ENCODE assay signal across 8 cellular contexts in the genomic region with DNA sequence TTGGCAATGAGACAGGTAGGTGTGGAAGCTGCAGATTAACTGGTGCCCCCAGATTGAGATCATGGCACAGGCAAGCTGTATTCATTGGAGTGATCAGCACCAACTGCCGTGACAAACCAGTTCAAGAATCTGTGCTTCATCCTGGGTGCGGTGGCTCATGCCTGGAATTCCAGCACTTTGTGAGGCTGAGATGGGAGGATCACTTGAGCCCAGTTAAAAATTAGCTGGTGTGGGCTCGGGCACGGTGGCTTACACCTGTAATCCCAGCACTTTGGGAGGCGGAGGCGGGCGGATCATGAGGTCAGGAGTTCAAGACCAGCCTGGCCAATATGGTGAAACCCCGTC. TPM values are rescaled to one million over a fixed set of nuclear protein-coding genes. Genes with fewer than 3 reads are reported as not detected.
DNase-seq lines count a peak whose midpoint lies in the region; ATAC-seq, FAIRE-seq and TF ChIP-seq lines count a peak whose summit lies in the region.
"Not testable (repeated sequence)": the region's sequence is repeated elsewhere in the genome, so short reads cannot be mapped to it uniquely, and the experiment has no call there.

No MANE protein-coding gene starts in this region.

- not testable (repeated sequence) for H4K5ac ChIP-seq in H1 (ENCODE audit: insufficient read length, low read depth, low read length)

- not testable (repeated sequence) for H3K9me3 ChIP-seq in SJSA1 (replicated peaks); H1 (ENCODE audit: insufficient read depth in 2 of 2, low read depth in 1 of 2, low read length in 1 of 2); right atrium auricular region; smooth muscle cell (replicated peaks; ENCODE audit: low read depth)

- H3K27ac ChIP-seq in SJSA1 = peak overlapping the region; percentile 99
- H3K27ac ChIP-seq in H1 (ENCODE audit: low read depth, low read length) = not testable (repeated sequence)
- H3K27ac ChIP-seq in right atrium auricular region = peak overlapping the region; percentile 67 to 83
- peak overlapping the region; percentile 96 for H3K27ac ChIP-seq in smooth muscle cell (ENCODE audit: low read depth)

- in situ Hi-C loops in ACHN (cut with HindIII; ENCODE audit: low pct_ligation_motif_present, low pct_unique_long_range_greater_than_20kb, low sequenced_read_pairs) = not testable (repeated sequence)

- POLR2A ChIA-PET in H1 (lab: Charles Lee; ENCODE audit: partially characterized antibody) = not testable (repeated sequence)

- H4K91ac ChIP-seq in H1 (replicated peaks; ENCODE audit: insufficient read length, low read length) = not testable (repeated sequence)

- peaks cover 14% of the 10 kb centered on the region for H3F3A ChIP-seq in smooth muscle cell (ENCODE audit: low read depth)

- not testable (repeated sequence) for TF ChIP-seq EP300 in H1 (IDR thresholded peaks at IDR 0.05; ENCODE audit: borderline replicate concordance in 1 of 2, low read depth in 2 of 2, low read length in 2 of 2)

- not testable (repeated sequence) for TF ChIP-seq POLR2A in H1 (IDR thresholded peaks at IDR 0.05; ENCODE audit: control extremely low read depth in 1 of 2, low read depth in 2 of 2, low read length in 2 of 2)

- not testable (repeated sequence) for H3K4me3 ChIP-seq in SJSA1; H1 (ENCODE audit: extremely low read depth in 1 of 4, insufficient read depth in 2 of 4, low read depth in 3 of 4, low read length in 4 of 4); right atrium auricular region; smooth muscle cell

- not testable (repeated sequence) for H3K18ac ChIP-seq in H1 (ENCODE audit: extremely low read depth, low read length)

- peaks cover 66% of the 10 kb centered on the region for H3K4me1 Mint-ChIP-seq in HFFc6 (ENCODE audit: low read depth)

- not testable (repeated sequence) for TF ChIP-seq CTCF in HFFc6 (IDR thresholded peaks at IDR 0.05); H1 (IDR thresholded peaks at IDR 0.05; ENCODE audit: control extremely low read depth in 1 of 3, insufficient read depth in 1 of 3, low read depth in 1 of 3, low read length in 3 of 3); right atrium auricular region (IDR thresholded peaks at IDR 0.05); smooth muscle cell (IDR thresholded peaks at IDR 0.05; ENCODE audit: borderline replicate concordance, insufficient read depth, poor library complexity, severe bottlenecking)

- H3K27me3 ChIP-seq in SJSA1 (replicated peaks); H1 (replicated peaks in 1 of 4; ENCODE audit: control insufficient read depth in 3 of 4, extremely low read depth in 1 of 4, insufficient read depth in 3 of 4, low read length in 3 of 4); right atrium auricular region; smooth muscle cell (ENCODE audit: low read depth): not testable (repeated sequence)

- H4K20me1 ChIP-seq in H1 (replicated peaks in 1 of 2; ENCODE audit: control insufficient read depth in 1 of 2, insufficient read depth in 2 of 2, low read length in 2 of 2); smooth muscle cell (ENCODE audit: low read depth): not testable (repeated sequence)

- H2BK15ac ChIP-seq in H1 (ENCODE audit: low read length) = not testable (repeated sequence)

- H3K9me3 Mint-ChIP-seq in HFFc6; activated naive CD4-positive, alpha-beta T cell treated with anti-CD3 and anti-CD28 coated beads, Interleukin-2, amount 50 U/mL, for 72 hours: not testable (repeated sequence)

- H3K4me3 Mint-ChIP-seq in HFFc6 = peak overlapping the region; percentile 84

- not testable (repeated sequence) for H3K9ac ChIP-seq in H1 (replicated peaks in 1 of 4; ENCODE audit: extremely low read depth in 1 of 4, low read depth in 3 of 4, low read length in 3 of 4)
- peak overlapping the region; percentile 77 for H3K9ac ChIP-seq in smooth muscle cell (ENCODE audit: low read depth)

- WGBS in H1 (ENCODE audit: extremely low coverage in 1 of 2, insufficient coverage in 1 of 2, insufficient read length in 1 of 2, insufficient replicate concordance in 2 of 2, low coverage in 1 of 2, low lambda C conversion rate in 2 of 2, missing lambda C conversion rate in 1 of 2), 2 experiments = 96% methylated on average over 8 of the region's 8 CpGs; no CpG with 5 or more reads in 1 of the 2 experiments
- WGBS in smooth muscle cell (ENCODE audit: low lambda C conversion rate) = 81% methylated on average over 8 of the region's 8 CpGs

- DNase-seq in ACHN (peak; percentile 98), HFFc6 (peak; percentile 77), SJSA1 (ENCODE audit: low read depth in 1 of 2, low spot score in 2 of 2) (peak; percentile 78 to 83), mucosa of gallbladder (ENCODE audit: low spot score) (peak; percentile 55)
- not testable (repeated sequence) for DNase-seq in activated naive CD4-positive, alpha-beta T cell treated with anti-CD3 and anti-CD28 coated beads, Interleukin-2, amount 50 U/mL, for 72 hours (ENCODE audit: low spot score in 2 of 2); H1 (ENCODE audit: low read depth in 1 of 2, low spot score in 2 of 2); right atrium auricular region (ENCODE audit: low spot score); smooth muscle cell (lab: John Stamatoyannopoulos, UW; ENCODE audit: unreplicated experiment)

- not testable (repeated sequence) for H3K14ac ChIP-seq in H1 (ENCODE audit: insufficient read length)

- H2BK5ac ChIP-seq in H1 (ENCODE audit: low read depth, low read length) = not testable (repeated sequence)

- not testable (repeated sequence) for ATAC-seq in activated naive CD4-positive, alpha-beta T cell treated with anti-CD3 and anti-CD28 coated beads, Interleukin-2, amount 50 U/mL, for 72 hours

- not testable (repeated sequence) for H3K56ac ChIP-seq in H1 (replicated peaks; ENCODE audit: insufficient read length, low read depth, low read length)

- not testable (repeated sequence) for H2AK5ac ChIP-seq in H1 (ENCODE audit: low read depth, low read length)

- CTCF ChIA-PET in H1 (lab: Charles Lee; ENCODE audit: partially characterized antibody) = interaction anchor here (0.6 to 1.1 kb wide), 5 partner anchors 8 to 130 kb away, joined by 3 read pairs; partner anchors contain the start of gene CASP10

- H3K79me2 ChIP-seq in H1 (ENCODE audit: control insufficient read depth in 1 of 2, insufficient read depth in 2 of 2, low read length in 2 of 2); smooth muscle cell (ENCODE audit: low read depth): not testable (repeated sequence)

- not testable (repeated sequence) for H2BK20ac ChIP-seq in H1 (ENCODE audit: low read length)

- H3K27ac Mint-ChIP-seq in HFFc6 = peak overlapping the region; percentile 99
- H3K27ac Mint-ChIP-seq in activated naive CD4-positive, alpha-beta T cell treated with anti-CD3 and anti-CD28 coated beads, Interleukin-2, amount 50 U/mL, for 72 hours = peak overlapping the region; percentile 81 to 86

- not testable (repeated sequence) for FAIRE-seq in H1 (lab: Jason Lieb, UNC)

- H3K27me3 Mint-ChIP-seq in HFFc6 (ENCODE audit: insufficient read depth) = not testable (repeated sequence)

- not testable (repeated sequence) for H3K23me2 ChIP-seq in H1 (ENCODE audit: low read depth, low read length)

- not testable (repeated sequence) for H4K8ac ChIP-seq in H1 (ENCODE audit: extremely low read depth, insufficient read depth, low read length)

- TF ChIP-seq RAD21 in H1 (IDR thresholded peaks at IDR 0.05 in 1 of 2, conservative IDR thresholded peaks at IDR 0.05 in 1 of 2; ENCODE audit: low read depth in 2 of 2, low read length in 2 of 2) = not testable (repeated sequence)

- not testable (repeated sequence) for H3K79me1 ChIP-seq in H1 (ENCODE audit: low read depth, low read length)

- not testable (repeated sequence) for H2BK120ac ChIP-seq in H1 (replicated peaks; ENCODE audit: low read depth, low read length)

- H3K4me1 ChIP-seq in SJSA1 (replicated peaks) (peaks cover 44% of the 10 kb centered on the region), right atrium auricular region (peaks cover 0 to 59% of the 10 kb centered on the region in 2 donors), smooth muscle cell (ENCODE audit: low read depth) (peaks cover 14% of the 10 kb centered on the region)
- H3K4me1 ChIP-seq in H1 (replicated peaks in 1 of 4; ENCODE audit: control insufficient read depth in 3 of 4, insufficient read depth in 4 of 4, low read length in 3 of 4) = not testable (repeated sequence)

- H3K23ac ChIP-seq in H1 (ENCODE audit: insufficient read length) = not testable (repeated sequence)

- not testable (repeated sequence) for H2BK12ac ChIP-seq in H1 (ENCODE audit: low read depth, low read length)

- H3K36me3 Mint-ChIP-seq in HFFc6 (ENCODE audit: low read depth) = peaks cover 52% of the 10 kb centered on the region
- peaks cover 21 to 62% of the 10 kb centered on the region in 2 donors for H3K36me3 Mint-ChIP-seq in activated naive CD4-positive, alpha-beta T cell treated with anti-CD3 and anti-CD28 coated beads, Interleukin-2, amount 50 U/mL, for 72 hours

- H3K36me3 ChIP-seq in SJSA1 (peaks cover 53% of the 10 kb centered on the region), right atrium auricular region (peaks cover 90% of the 10 kb centered on the region)
- H3K36me3 ChIP-seq in H1 (ENCODE audit: control insufficient read depth in 2 of 4, insufficient read depth in 4 of 4, low read length in 3 of 4); smooth muscle cell (ENCODE audit: low read depth): not testable (repeated sequence)

- H2AFZ ChIP-seq in H1 (ENCODE audit: low read length); smooth muscle cell (ENCODE audit: low read depth): not testable (repeated sequence)

- not testable (repeated sequence) for H3K4ac ChIP-seq in H1 (replicated peaks; ENCODE audit: insufficient read length, low read depth, low read length)

- not testable (repeated sequence) for H3K4me2 ChIP-seq in H1 (ENCODE audit: insufficient read depth in 1 of 2, low read depth in 2 of 2, low read length in 2 of 2)
- H3K4me2 ChIP-seq in smooth muscle cell = peak overlapping the region; percentile 36

RNA-seq across cellular contexts. Expression of gene CASP10, which starts 33.1 kb away (rescaled TPM):
- total RNA-seq in HFFc6 (2021; fragmentation: NEBNext Ultra II Directional; extraction: Animal tissue kit (Norgen Biotek cat#: 25700)) = 1 to 10 TPM in 4 of 6 experiments, under 1 TPM in 2; 0.36 to 1.9 (median 1.6) TPM
- total RNA-seq in SJSA1 (2014; rRNA removed; shearing (Covaris generic)) = 0.56 and 1.6 TPM in 2 replicates
- 10 to 100 TPM; 23.5 to 25.1 TPM for total RNA-seq in activated naive CD4-positive, alpha-beta T cell treated with anti-CD3 and anti-CD28 coated beads, Interleukin-2, amount 50 U/mL, for 72 hours
- total RNA-seq in H1 (2021; fragmentation: NEBNext Ultra II Directional; extraction: Animal tissue kit (Norgen Biotek cat#: 25700)) = 4.0 and 4.2 TPM in 2 replicates
- 2.0 and 2.3 TPM in 2 replicates for polyA plus RNA-seq in H1 (2011; rRNA removed)
- 2.8 TPM for polyA plus RNA-seq in H1 (2011; cell fraction: cytosol; rRNA removed)
- 2.9 TPM for polyA plus RNA-seq in H1 (2011; cell fraction: nucleus; rRNA removed)
- polyA plus RNA-seq in H1 (2012, experiment 1 of 2) = 2.7 to 3.2 TPM (median 3.0 TPM) in 4 replicates
- 1.2 TPM for polyA plus RNA-seq in H1 (2012, experiment 2 of 2)
- 2.4 TPM for polyA plus RNA-seq in H1 (2013, experiment 1 of 2)
- polyA plus RNA-seq in H1 (2013, experiment 2 of 2) = 1.4 TPM
- polyA minus RNA-seq in H1 (2011; rRNA and poly(A)+ RNA removed) = 7.1 and 7.9 TPM in 2 replicates
- polyA minus RNA-seq in H1 (2011; cell fraction: cytosol; rRNA and poly(A)+ RNA removed) = 3.2 TPM
- polyA minus RNA-seq in H1 (2011; cell fraction: nucleus; rRNA and poly(A)+ RNA removed) = 8.9 TPM
- 1 to 10 TPM; 3.5 to 6.8 TPM for total RNA-seq in right atrium auricular region
- total RNA-seq in mucosa of gallbladder = 18.9 TPM
- 0.36 and 0.90 TPM in 2 replicates for total RNA-seq in smooth muscle cell
- 0.86 and 1.1 TPM in 2 replicates for polyA plus RNA-seq in smooth muscle cell

RNA-seq across cellular contexts. Expression of gene CFLAR, which starts 33.8 kb away (rescaled TPM):
- 10 to 100 TPM; 56.0 to 65.1 (median 59.1) TPM for total RNA-seq in HFFc6 (2021; fragmentation: NEBNext Ultra II Directional; extraction: Animal tissue kit (Norgen Biotek cat#: 25700))
- 70.4 and 79.7 TPM in 2 replicates for total RNA-seq in SJSA1 (2014; rRNA removed; shearing (Covaris generic))
- total RNA-seq in activated naive CD4-positive, alpha-beta T cell treated with anti-CD3 and anti-CD28 coated beads, Interleukin-2, amount 50 U/mL, for 72 hours = 100 to 1,000 TPM; 275 to 321 TPM
- 1.1 and 1.6 TPM in 2 replicates for total RNA-seq in H1 (2021; fragmentation: NEBNext Ultra II Directional; extraction: Animal tissue kit (Norgen Biotek cat#: 25700))
- polyA plus RNA-seq in H1 (2011; rRNA removed) (3.8 and 3.9 TPM in 2 replicates), smooth muscle cell (16.0 and 24.0 TPM in 2 replicates)
- polyA plus RNA-seq in H1 (2011; cell fraction: cytosol; rRNA removed) = 5.2 TPM
- polyA plus RNA-seq in H1 (2011; cell fraction: nucleus; rRNA removed) = 7.4 TPM
- polyA plus RNA-seq in H1 (2012, experiment 1 of 2) = 7.0 to 10.0 TPM (median 7.5 TPM) in 4 replicates
- polyA plus RNA-seq in H1 (2012, experiment 2 of 2) = 2.2 TPM
- 2.6 TPM for polyA plus RNA-seq in H1 (2013, experiment 1 of 2)
- 2.0 TPM for polyA plus RNA-seq in H1 (2013, experiment 2 of 2)
- polyA minus RNA-seq in H1 (2011; rRNA and poly(A)+ RNA removed) = 14.3 and 19.2 TPM in 2 replicates
- 7.0 TPM for polyA minus RNA-seq in H1 (2011; cell fraction: cytosol; rRNA and poly(A)+ RNA removed)
- polyA minus RNA-seq in H1 (2011; cell fraction: nucleus; rRNA and poly(A)+ RNA removed) = 22.6 TPM
- total RNA-seq in right atrium auricular region (100 to 1,000 TPM; 154 to 179 TPM), mucosa of gallbladder (152 TPM), smooth muscle cell (27.1 and 42.5 TPM in 2 replicates)

Comparison
In these comparisons a context has a peak if more than half of its experiments do, and no peak if none do; other contexts are left out.
1. RNA of gene CFLAR, which starts 33.8 kb away (total RNA-seq): 275 to 321 TPM in activated naive CD4-positive, alpha-beta T cell treated with anti-CD3 and anti-CD28 coated beads, Interleukin-2, amount 50 U/mL, for 72 hours, 154 to 179 TPM in right atrium auricular region, 152 TPM in mucosa of gallbladder (single experiment), 70.4 to 79.7 TPM in SJSA1, 56.0 to 65.1 TPM in HFFc6 and 27.1 to 42.5 TPM in smooth muscle cell; 1.1 to 1.6 TPM in H1; every median in the first group is over 10 times any median in the second.